ENCODE assay signal across 1 cellular context in the genomic region with DNA sequence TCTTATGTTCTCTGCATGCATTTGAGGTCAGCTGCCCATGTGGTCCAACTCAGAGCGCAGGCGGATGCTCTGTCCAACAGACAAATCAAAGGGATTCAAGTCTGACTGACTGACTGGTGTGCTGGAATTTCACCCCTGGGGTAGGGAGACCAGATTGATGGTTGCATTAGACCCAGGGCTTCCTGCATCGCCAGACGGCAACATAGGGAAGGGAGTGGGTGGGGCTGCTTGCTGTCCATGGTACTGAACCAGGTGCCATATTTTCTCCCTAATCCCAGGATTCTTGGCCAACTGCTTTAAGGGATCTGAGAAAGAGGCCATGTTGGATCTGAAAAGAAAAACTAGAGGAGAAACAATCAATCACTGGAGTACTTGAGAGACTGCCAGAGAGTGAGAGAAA.
TF ChIP-seq lines count a peak whose summit lies in the region.

No MANE protein-coding gene starts in this region.

TF ChIP-seq in HepG2, 621 proteins besides CTCF, POLR2A, EP300 and RAD21 (continued from another document and continues in another):
- TF ChIP-seq, protein P1, sequence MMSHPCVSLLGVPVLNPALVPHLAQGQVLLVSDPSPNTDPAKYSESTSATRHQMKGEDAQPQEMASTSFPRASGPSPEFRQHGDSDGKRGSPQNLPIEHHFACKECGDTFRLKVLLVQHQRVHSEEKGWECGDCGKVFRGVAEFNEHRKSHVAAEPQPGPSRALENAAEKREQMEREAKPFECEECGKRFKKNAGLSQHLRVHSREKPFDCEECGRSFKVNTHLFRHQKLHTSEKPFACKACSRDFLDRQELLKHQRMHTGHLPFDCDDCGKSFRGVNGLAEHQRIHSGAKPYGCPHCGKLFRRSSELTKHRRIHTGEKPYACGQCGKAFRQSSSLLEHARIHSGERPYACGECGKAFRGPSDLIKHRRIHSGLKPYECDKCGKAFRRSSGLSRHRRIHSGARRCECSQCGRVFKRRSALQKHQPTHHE (CRISPR knock-in tag; IDR thresholded peaks at IDR 0.05; ENCODE audit: borderline replicate concordance), result no peak
- TF ChIP-seq, protein P2, sequence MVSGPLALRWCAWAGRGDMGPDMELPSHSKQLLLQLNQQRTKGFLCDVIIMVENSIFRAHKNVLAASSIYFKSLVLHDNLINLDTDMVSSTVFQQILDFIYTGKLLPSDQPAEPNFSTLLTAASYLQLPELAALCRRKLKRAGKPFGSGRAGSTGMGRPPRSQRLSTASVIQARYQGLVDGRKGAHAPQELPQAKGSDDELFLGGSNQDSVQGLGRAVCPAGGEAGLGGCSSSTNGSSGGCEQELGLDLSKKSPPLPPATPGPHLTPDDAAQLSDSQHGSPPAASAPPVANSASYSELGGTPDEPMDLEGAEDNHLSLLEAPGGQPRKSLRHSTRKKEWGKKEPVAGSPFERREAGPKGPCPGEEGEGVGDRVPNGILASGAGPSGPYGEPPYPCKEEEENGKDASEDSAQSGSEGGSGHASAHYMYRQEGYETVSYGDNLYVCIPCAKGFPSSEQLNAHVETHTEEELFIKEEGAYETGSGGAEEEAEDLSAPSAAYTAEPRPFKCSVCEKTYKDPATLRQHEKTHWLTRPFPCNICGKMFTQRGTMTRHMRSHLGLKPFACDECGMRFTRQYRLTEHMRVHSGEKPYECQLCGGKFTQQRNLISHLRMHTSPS (CRISPR knock-in tag; IDR thresholded peaks at IDR 0.05; ENCODE audit: low read depth), result no peak
- TF ChIP-seq GFI1 (CRISPR knock-in tag; IDR thresholded peaks at IDR 0.05; ENCODE audit: borderline replicate concordance), result no peak
- TF ChIP-seq, protein P3, sequence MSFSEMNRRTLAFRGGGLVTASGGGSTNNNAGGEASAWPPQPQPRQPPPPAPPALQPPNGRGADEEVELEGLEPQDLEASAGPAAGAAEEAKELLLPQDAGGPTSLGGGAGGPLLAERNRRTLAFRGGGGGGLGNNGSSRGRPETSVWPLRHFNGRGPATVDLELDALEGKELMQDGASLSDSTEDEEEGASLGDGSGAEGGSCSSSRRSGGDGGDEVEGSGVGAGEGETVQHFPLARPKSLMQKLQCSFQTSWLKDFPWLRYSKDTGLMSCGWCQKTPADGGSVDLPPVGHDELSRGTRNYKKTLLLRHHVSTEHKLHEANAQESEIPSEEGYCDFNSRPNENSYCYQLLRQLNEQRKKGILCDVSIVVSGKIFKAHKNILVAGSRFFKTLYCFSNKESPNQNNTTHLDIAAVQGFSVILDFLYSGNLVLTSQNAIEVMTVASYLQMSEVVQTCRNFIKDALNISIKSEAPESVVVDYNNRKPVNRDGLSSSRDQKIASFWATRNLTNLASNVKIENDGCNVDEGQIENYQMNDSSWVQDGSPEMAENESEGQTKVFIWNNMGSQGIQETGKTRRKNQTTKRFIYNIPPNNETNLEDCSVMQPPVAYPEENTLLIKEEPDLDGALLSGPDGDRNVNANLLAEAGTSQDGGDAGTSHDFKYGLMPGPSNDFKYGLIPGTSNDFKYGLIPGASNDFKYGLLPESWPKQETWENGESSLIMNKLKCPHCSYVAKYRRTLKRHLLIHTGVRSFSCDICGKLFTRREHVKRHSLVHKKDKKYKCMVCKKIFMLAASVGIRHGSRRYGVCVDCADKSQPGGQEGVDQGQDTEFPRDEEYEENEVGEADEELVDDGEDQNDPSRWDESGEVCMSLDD (CRISPR knock-in tag; IDR thresholded peaks at IDR 0.05; ENCODE audit: borderline replicate concordance), result peak; percentile 30; the same call in 1 of the 2 replicates
- TF ChIP-seq IKZF4 (CRISPR knock-in tag; IDR thresholded peaks at IDR 0.05; ENCODE audit: borderline replicate concordance, low read depth, not compliant biosample characterization), result no peak
- TF ChIP-seq, protein P4, sequence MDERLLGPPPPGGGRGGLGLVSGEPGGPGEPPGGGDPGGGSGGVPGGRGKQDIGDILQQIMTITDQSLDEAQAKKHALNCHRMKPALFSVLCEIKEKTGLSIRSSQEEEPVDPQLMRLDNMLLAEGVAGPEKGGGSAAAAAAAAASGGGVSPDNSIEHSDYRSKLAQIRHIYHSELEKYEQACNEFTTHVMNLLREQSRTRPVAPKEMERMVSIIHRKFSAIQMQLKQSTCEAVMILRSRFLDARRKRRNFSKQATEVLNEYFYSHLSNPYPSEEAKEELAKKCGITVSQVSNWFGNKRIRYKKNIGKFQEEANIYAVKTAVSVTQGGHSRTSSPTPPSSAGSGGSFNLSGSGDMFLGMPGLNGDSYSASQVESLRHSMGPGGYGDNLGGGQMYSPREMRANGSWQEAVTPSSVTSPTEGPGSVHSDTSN (CRISPR knock-in tag; IDR thresholded peaks at IDR 0.05), result no peak
- TF ChIP-seq, protein P5, sequence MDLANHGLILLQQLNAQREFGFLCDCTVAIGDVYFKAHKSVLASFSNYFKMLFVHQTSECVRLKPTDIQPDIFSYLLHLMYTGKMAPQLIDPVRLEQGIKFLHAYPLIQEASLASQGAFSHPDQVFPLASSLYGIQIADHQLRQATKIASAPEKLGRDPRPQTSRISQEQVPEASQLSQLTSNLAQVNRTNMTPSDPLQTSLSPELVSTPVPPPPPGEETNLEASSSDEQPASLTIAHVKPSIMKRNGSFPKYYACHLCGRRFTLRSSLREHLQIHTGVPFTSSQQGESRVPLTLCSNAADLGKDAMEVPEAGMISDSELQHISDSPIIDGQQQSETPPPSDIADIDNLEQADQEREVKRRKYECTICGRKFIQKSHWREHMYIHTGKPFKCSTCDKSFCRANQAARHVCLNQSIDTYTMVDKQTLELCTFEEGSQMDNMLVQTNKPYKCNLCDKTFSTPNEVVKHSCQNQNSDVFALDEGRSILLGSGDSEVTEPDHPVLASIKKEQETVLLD (CRISPR knock-in tag; IDR thresholded peaks at IDR 0.05; ENCODE audit: low read depth), result no peak
- no peak for TF ChIP-seq ZNF383 (CRISPR knock-in tag; IDR thresholded peaks at IDR 0.05; ENCODE audit: borderline replicate concordance)
- TF ChIP-seq, protein P6, sequence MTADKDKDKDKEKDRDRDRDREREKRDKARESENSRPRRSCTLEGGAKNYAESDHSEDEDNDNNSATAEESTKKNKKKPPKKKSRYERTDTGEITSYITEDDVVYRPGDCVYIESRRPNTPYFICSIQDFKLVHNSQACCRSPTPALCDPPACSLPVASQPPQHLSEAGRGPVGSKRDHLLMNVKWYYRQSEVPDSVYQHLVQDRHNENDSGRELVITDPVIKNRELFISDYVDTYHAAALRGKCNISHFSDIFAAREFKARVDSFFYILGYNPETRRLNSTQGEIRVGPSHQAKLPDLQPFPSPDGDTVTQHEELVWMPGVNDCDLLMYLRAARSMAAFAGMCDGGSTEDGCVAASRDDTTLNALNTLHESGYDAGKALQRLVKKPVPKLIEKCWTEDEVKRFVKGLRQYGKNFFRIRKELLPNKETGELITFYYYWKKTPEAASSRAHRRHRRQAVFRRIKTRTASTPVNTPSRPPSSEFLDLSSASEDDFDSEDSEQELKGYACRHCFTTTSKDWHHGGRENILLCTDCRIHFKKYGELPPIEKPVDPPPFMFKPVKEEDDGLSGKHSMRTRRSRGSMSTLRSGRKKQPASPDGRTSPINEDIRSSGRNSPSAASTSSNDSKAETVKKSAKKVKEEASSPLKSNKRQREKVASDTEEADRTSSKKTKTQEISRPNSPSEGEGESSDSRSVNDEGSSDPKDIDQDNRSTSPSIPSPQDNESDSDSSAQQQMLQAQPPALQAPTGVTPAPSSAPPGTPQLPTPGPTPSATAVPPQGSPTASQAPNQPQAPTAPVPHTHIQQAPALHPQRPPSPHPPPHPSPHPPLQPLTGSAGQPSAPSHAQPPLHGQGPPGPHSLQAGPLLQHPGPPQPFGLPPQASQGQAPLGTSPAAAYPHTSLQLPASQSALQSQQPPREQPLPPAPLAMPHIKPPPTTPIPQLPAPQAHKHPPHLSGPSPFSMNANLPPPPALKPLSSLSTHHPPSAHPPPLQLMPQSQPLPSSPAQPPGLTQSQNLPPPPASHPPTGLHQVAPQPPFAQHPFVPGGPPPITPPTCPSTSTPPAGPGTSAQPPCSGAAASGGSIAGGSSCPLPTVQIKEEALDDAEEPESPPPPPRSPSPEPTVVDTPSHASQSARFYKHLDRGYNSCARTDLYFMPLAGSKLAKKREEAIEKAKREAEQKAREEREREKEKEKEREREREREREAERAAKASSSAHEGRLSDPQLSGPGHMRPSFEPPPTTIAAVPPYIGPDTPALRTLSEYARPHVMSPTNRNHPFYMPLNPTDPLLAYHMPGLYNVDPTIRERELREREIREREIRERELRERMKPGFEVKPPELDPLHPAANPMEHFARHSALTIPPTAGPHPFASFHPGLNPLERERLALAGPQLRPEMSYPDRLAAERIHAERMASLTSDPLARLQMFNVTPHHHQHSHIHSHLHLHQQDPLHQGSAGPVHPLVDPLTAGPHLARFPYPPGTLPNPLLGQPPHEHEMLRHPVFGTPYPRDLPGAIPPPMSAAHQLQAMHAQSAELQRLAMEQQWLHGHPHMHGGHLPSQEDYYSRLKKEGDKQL (CRISPR knock-in tag; IDR thresholded peaks at IDR 0.05; ENCODE audit: low read depth), result no peak
- TF ChIP-seq SRSF1 (optimal IDR thresholded peaks at IDR 0.05; ENCODE audit: low read depth, low read length), result no peak
- no peak for TF ChIP-seq ZNF530 (CRISPR knock-in tag; IDR thresholded peaks at IDR 0.05; ENCODE audit: low read depth)
- no peak for TF ChIP-seq CHD2 (IDR thresholded peaks at IDR 0.05; ENCODE audit: low read depth, low read length)
- TF ChIP-seq, protein P7, sequence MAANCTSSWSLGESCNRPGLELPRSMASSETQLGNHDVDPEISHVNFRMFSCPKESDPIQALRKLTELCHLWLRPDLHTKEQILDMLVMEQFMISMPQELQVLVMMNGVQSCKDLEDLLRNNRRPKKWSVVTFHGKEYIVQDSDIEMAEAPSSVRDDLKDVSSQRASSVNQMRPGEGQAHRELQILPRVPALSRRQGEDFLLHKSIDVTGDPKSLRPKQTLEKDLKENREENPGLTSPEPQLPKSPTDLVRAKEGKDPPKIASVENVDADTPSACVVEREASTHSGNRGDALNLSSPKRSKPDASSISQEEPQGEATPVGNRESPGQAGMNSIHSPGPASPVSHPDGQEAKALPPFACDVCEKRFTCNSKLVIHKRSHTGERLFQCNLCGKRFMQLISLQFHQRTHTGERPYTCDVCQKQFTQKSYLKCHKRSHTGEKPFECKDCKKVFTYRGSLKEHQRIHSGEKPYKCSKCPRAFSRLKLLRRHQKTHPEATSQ (CRISPR knock-in tag; IDR thresholded peaks at IDR 0.05; ENCODE audit: borderline replicate concordance), result no peak
- peak; percentile 57; the same call in 1 of the 2 replicates for TF ChIP-seq ZNF441 (CRISPR knock-in tag; IDR thresholded peaks at IDR 0.05; ENCODE audit: borderline replicate concordance)
- no peak for TF ChIP-seq PITX1 (CRISPR knock-in tag; IDR thresholded peaks at IDR 0.05)
- no peak for TF ChIP-seq ZNF83 (CRISPR knock-in tag; IDR thresholded peaks at IDR 0.05; ENCODE audit: borderline replicate concordance)
- TF ChIP-seq, protein P8, sequence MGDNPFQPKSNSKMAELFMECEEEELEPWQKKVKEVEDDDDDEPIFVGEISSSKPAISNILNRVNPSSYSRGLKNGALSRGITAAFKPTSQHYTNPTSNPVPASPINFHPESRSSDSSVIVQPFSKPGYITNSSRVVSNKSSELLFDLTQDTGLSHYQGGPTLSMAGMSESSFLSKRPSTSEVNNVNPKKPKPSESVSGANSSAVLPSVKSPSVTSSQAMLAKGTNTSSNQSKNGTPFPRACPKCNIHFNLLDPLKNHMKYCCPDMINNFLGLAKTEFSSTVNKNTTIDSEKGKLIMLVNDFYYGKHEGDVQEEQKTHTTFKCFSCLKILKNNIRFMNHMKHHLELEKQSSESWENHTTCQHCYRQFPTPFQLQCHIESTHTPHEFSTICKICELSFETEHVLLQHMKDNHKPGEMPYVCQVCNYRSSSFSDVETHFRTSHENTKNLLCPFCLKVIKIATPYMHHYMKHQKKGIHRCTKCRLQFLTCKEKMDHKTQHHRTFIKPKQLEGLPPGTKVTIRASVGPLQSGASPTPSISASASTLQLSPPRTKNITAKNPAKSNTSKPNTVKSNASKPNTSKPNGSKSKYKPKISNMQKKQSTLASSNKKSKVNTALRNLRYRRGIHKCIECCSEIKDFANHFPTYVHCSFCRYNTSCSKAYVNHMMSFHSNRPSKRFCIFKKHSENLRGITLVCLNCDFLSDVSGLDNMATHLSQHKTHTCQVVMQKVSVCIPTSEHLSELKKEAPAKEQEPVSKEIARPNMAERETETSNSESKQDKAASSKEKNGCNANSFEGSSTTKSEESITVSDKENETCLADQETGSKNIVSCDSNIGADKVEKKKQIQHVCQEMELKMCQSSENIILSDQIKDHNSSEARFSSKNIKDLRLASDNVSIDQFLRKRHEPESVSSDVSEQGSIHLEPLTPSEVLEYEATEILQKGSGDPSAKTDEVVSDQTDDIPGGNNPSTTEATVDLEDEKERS (CRISPR knock-in tag; IDR thresholded peaks at IDR 0.05), result no peak
- TF ChIP-seq NCOA5 (CRISPR knock-in tag; IDR thresholded peaks at IDR 0.05), result no peak
- no peak for TF ChIP-seq HDAC2 (CRISPR knock-in tag; IDR thresholded peaks at IDR 0.05)
- TF ChIP-seq, protein P9, sequence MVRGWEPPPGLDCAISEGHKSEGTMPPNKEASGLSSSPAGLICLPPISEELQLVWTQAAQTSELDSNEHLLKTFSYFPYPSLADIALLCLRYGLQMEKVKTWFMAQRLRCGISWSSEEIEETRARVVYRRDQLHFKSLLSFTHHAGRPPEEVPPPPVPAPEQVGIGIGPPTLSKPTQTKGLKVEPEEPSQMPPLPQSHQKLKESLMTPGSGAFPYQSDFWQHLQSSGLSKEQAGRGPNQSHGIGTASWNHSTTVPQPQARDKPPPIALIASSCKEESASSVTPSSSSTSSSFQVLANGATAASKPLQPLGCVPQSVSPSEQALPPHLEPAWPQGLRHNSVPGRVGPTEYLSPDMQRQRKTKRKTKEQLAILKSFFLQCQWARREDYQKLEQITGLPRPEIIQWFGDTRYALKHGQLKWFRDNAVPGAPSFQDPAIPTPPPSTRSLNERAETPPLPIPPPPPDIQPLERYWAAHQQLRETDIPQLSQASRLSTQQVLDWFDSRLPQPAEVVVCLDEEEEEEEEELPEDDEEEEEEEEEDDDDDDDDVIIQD (CRISPR knock-in tag; IDR thresholded peaks at IDR 0.05; ENCODE audit: low read depth), result no peak
- TF ChIP-seq ZNF547 (CRISPR knock-in tag; IDR thresholded peaks at IDR 0.05), result no peak
- TF ChIP-seq ONECUT2 (CRISPR knock-in tag; IDR thresholded peaks at IDR 0.05), result no peak
- no peak for TF ChIP-seq ATF1 (CRISPR knock-in tag; IDR thresholded peaks at IDR 0.05)
- TF ChIP-seq, protein P10, sequence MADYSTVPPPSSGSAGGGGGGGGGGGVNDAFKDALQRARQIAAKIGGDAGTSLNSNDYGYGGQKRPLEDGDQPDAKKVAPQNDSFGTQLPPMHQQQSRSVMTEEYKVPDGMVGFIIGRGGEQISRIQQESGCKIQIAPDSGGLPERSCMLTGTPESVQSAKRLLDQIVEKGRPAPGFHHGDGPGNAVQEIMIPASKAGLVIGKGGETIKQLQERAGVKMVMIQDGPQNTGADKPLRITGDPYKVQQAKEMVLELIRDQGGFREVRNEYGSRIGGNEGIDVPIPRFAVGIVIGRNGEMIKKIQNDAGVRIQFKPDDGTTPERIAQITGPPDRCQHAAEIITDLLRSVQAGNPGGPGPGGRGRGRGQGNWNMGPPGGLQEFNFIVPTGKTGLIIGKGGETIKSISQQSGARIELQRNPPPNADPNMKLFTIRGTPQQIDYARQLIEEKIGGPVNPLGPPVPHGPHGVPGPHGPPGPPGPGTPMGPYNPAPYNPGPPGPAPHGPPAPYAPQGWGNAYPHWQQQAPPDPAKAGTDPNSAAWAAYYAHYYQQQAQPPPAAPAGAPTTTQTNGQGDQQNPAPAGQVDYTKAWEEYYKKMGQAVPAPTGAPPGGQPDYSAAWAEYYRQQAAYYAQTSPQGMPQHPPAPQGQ (CRISPR knock-in tag; IDR thresholded peaks at IDR 0.05; ENCODE audit: borderline replicate concordance), result no peak
- peak; percentile 38 for TF ChIP-seq ZNF883 (CRISPR knock-in tag; IDR thresholded peaks at IDR 0.05; ENCODE audit: not compliant biosample characterization)
- no peak for TF ChIP-seq ZNF101 (CRISPR knock-in tag; IDR thresholded peaks at IDR 0.05; ENCODE audit: borderline replicate concordance, low read depth)
- no peak for TF ChIP-seq FOXO1 (CRISPR knock-in tag; IDR thresholded peaks at IDR 0.05)
- TF ChIP-seq ZNF33A (CRISPR knock-in tag; IDR thresholded peaks at IDR 0.05; ENCODE audit: borderline replicate concordance), result no peak
- TF ChIP-seq MAFG (CRISPR knock-in tag; IDR thresholded peaks at IDR 0.05), result no peak
- TF ChIP-seq, protein P11, sequence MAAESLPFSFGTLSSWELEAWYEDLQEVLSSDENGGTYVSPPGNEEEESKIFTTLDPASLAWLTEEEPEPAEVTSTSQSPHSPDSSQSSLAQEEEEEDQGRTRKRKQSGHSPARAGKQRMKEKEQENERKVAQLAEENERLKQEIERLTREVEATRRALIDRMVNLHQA (CRISPR knock-in tag; IDR thresholded peaks at IDR 0.05), result no peak
